9 cellular contexts compared by ENCODE assay signal in genomic region chr12:2783936-2784600, GRCh38. TPM values are rescaled to one million over a fixed set of nuclear protein-coding genes. Genes with fewer than 3 reads are reported as not detected.
DNase-seq lines count a peak whose midpoint lies in the region; ATAC-seq, FAIRE-seq and TF ChIP-seq lines count a peak whose summit lies in the region.
"Had no signal": no experiment of that assay in that cellular context is flagged by ENCODE, and none has a peak within 500 bp of the region (broad histone marks: within the 10 kb centered on the region; RNA-seq: fewer than 3 reads in every experiment).

No MANE protein-coding gene starts in this region.

- intact Hi-C loops in kidney (cut with DNase I) = no loop called here

- H3K27ac ChIP-seq in WERI-Rb-1 (no peak overlapping the region), kidney (ENCODE audit: low read depth in 2 of 2, low read length in 2 of 2) (no peak overlapping the region)

- DNase-seq in DMS 273 (lab: John Stamatoyannopoulos, UW; ENCODE audit: unreplicated experiment) = peak; percentile 74
- no peak for DNase-seq in DMS 273 treated with DMSO at 0.1 percent for 48 hours (lab: John Stamatoyannopoulos, UW)
- DNase-seq in NCI-H1694 treated with DMSO at 0.1 percent for 48 hours (lab: John Stamatoyannopoulos, UW) = peak; percentile 76
- peak; percentile 65 for DNase-seq in WERI-Rb-1
- peak; percentile 86 for DNase-seq in cerebellar cortex (ENCODE audit: low spot score)
- peak; percentile 81 for DNase-seq in kidney
- peak; percentile 60 for DNase-seq in stimulated activated CD4-positive, alpha-beta T cell treated with anti-CD3 and anti-CD28 coated beads, Interleukin-15, amount 100 ng/mL, for 24 hours

- no peaks in the 10 kb centered on the region for H3K27me3 ChIP-seq in WERI-Rb-1 (ENCODE audit: insufficient read depth, low read depth, severe bottlenecking)

- FAIRE-seq in kidney (lab: Jason Lieb, UNC) = no peak
- FAIRE-seq: A204.1 had no signal

- no peak for ATAC-seq in HG02973 (IDR thresholded peaks at IDR 0.05; ENCODE audit: unreplicated experiment)

- H3K9ac ChIP-seq in kidney (ENCODE audit: low read length in 2 of 2) = no peak overlapping the region

- H3K36me3 ChIP-seq in WERI-Rb-1 (no peaks in the 10 kb centered on the region), kidney (ENCODE audit: control insufficient read depth in 1 of 2, insufficient read depth in 2 of 2, low read length in 2 of 2) (no peaks in the 10 kb centered on the region)

- peaks cover 0 to 2% of the 10 kb centered on the region in 2 donors for H3K4me1 ChIP-seq in kidney (ENCODE audit: control insufficient read depth in 1 of 2, insufficient read depth in 1 of 2, low read depth in 1 of 2, low read length in 2 of 2)

- no peaks in the 10 kb centered on the region for H3K9me3 ChIP-seq in WERI-Rb-1 (ENCODE audit: severe bottlenecking)
- no peaks in the 10 kb centered on the region for H3K9me3 ChIP-seq in kidney (ENCODE audit: control insufficient read depth in 1 of 2, low read length in 2 of 2)

- no peak overlapping the region for H3K4me3 ChIP-seq in WERI-Rb-1 (ENCODE audit: low read depth, low read length)
- no peak overlapping the region for H3K4me3 ChIP-seq in kidney (ENCODE audit: low read length in 2 of 2)

- TF ChIP-seq CTCF in WERI-Rb-1 (IDR thresholded peaks at IDR 0.05; ENCODE audit: low read depth, low read length) (peak; percentile 94), kidney (IDR thresholded peaks at IDR 0.05; ENCODE audit: borderline replicate concordance, extremely low read depth, insufficient read depth) (peak; percentile 75)

RNA-seq across cellular contexts. Expression of gene FKBP4, which starts 10.7 kb away (rescaled TPM):
- total RNA-seq in kidney = 70.2 TPM
- polyA plus RNA-seq in kidney (ENCODE audit: insufficient read depth, low read depth, low replicate concordance) = 114 TPM

RNA-seq across cellular contexts. Expression of gene ITFG2, which starts 28.4 kb away (rescaled TPM):
- 48.2 TPM for total RNA-seq in kidney
- polyA plus RNA-seq in kidney (ENCODE audit: insufficient read depth, low read depth, low replicate concordance) = 23.6 TPM

RNA-seq across cellular contexts. Expression of gene NRIP2, which starts 50.8 kb away (rescaled TPM):
- total RNA-seq in kidney = 11.7 TPM
- polyA plus RNA-seq in kidney (ENCODE audit: insufficient read depth, low read depth, low replicate concordance) = 15.9 TPM
